ENCODE assay signal across 26 cellular contexts in the genomic region with DNA sequence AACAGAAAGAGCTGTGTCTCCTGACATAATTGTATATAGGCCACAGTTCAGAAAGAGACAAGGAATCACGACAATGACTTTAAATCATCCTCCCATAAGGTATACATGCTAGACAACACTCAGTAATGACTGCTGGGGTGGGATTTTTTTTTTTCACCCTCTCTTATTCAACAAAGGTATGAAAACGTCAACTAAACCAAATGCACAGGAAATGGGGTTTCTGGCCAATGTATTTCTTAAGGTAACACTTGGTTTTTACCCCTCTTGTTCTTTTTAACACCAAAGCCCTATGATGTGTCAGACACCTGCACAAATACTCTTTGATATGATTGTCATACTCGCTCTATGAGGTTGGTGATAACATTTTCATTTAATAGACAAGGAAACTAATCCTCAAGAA.
DNase-seq lines count a peak whose midpoint lies in the region; ATAC-seq, FAIRE-seq and TF ChIP-seq lines count a peak whose summit lies in the region.
"Had no signal": no experiment of that assay in that cellular context is flagged by ENCODE, and none has a peak within 500 bp of the region (broad histone marks: within the 10 kb centered on the region; RNA-seq: fewer than 3 reads in every experiment).

No MANE protein-coding gene starts in this region.

- TF ChIP-seq POLR2A in Peyer's patch (IDR thresholded peaks at IDR 0.05) (no peak), thyroid gland (IDR thresholded peaks at IDR 0.05) (no peak)

- no peaks in the 10 kb centered on the region for H3K36me3 ChIP-seq in Peyer's patch
- no peaks in the 10 kb centered on the region for H3K36me3 ChIP-seq in small intestine (ENCODE audit: control insufficient read depth in 2 of 2, insufficient read depth in 2 of 2, low read length in 2 of 2)
- no peaks in the 10 kb centered on the region for H3K36me3 ChIP-seq in HAP-1 (replicated peaks)
- H3K36me3 ChIP-seq in thyroid gland: no peaks in the 10 kb centered on the region
- H3K36me3 ChIP-seq: BE2C, ovary, right atrium auricular region had no signal

- H3K4me3 ChIP-seq in Peyer's patch (no peak overlapping the region), small intestine (ENCODE audit: low read depth in 1 of 2, low read length in 2 of 2) (no peak overlapping the region), HAP-1 (no peak overlapping the region), thyroid gland (replicated peaks in 1 of 3) (no peak overlapping the region)
- H3K4me3 ChIP-seq: ovary, right atrium auricular region had no signal

- no peaks in the 10 kb centered on the region for H3K27me3 ChIP-seq in Peyer's patch
- H3K27me3 ChIP-seq in small intestine (ENCODE audit: control insufficient read depth in 2 of 2, insufficient read depth in 2 of 2, low read length in 2 of 2): no peaks in the 10 kb centered on the region
- H3K27me3 ChIP-seq in HAP-1 (ENCODE audit: low read depth): no peaks in the 10 kb centered on the region
- H3K27me3 ChIP-seq in thyroid gland: no peaks in the 10 kb centered on the region
- H3K27me3 ChIP-seq: BE2C, ovary, right atrium auricular region had no signal

- H3K9me3 ChIP-seq in Peyer's patch: no peaks in the 10 kb centered on the region
- H3K9me3 ChIP-seq in small intestine (ENCODE audit: control insufficient read depth, low read depth): no peaks in the 10 kb centered on the region
- no peaks in the 10 kb centered on the region for H3K9me3 ChIP-seq in HAP-1
- H3K9me3 ChIP-seq in thyroid gland: no peaks in the 10 kb centered on the region
- H3K9me3 ChIP-seq: BE2C, ovary had no signal

- no peak for TF ChIP-seq CTCF in Peyer's patch (IDR thresholded peaks at IDR 0.05)
- TF ChIP-seq CTCF in mesothelial cell of epicardium (IDR thresholded peaks at IDR 0.05; ENCODE audit: unreplicated experiment): no peak
- TF ChIP-seq CTCF in thyroid gland (IDR thresholded peaks at IDR 0.05): no peak

- no peak for FAIRE-seq in small intestine (lab: Jason Lieb, UNC)
- FAIRE-seq: GM19239, HTR-8/SVneo had no signal

- peaks cover 14% of the 10 kb centered on the region for H3K36me3 Mint-ChIP-seq in activated CD4-positive, alpha-beta T cell treated with anti-CD3 and anti-CD28 coated beads, Interleukin-2, amount 10 ng/mL, durations not matched to agents 7 days and 5 days (ENCODE audit: low read depth)
- peaks cover 3% of the 10 kb centered on the region for H3K36me3 Mint-ChIP-seq in effector memory CD8-positive, alpha-beta T cell (ENCODE audit: insufficient read depth)
- no peaks in the 10 kb centered on the region for H3K36me3 Mint-ChIP-seq in mesothelial cell of epicardium

- POLR2A ChIA-PET in activated CD4-positive, alpha-beta T cell treated with anti-CD3 and anti-CD28 coated beads, Interleukin-2, amount 10 ng/mL, durations not matched to agents 7 days and 5 days (lab: Charles Lee): no interaction called here

- in situ Hi-C loops in HAP-1 (cut with MboI; ENCODE audit: low sequenced_read_pairs): no loop called here

- H3K4me3 Mint-ChIP-seq in activated CD4-positive, alpha-beta T cell treated with anti-CD3 and anti-CD28 coated beads, Interleukin-2, amount 10 ng/mL, durations not matched to agents 7 days and 5 days: no peak overlapping the region
- H3K4me3 Mint-ChIP-seq in effector memory CD8-positive, alpha-beta T cell: peak overlapping the region; percentile 24 to 75
- no peak overlapping the region for H3K4me3 Mint-ChIP-seq in mesothelial cell of epicardium
- H3K4me3 Mint-ChIP-seq: brain, HFFc6, naive B cell had no signal

- peak overlapping the region; percentile 48 for H3K27ac Mint-ChIP-seq in activated CD4-positive, alpha-beta T cell treated with anti-CD3 and anti-CD28 coated beads, Interleukin-2, amount 10 ng/mL, durations not matched to agents 7 days and 5 days
- peak overlapping the region; percentile 88 to 99 for H3K27ac Mint-ChIP-seq in effector memory CD8-positive, alpha-beta T cell
- no peak overlapping the region for H3K27ac Mint-ChIP-seq in mesothelial cell of epicardium
- H3K27ac Mint-ChIP-seq: brain, HFFc6, naive B cell had no signal

- no peaks in the 10 kb centered on the region for H3K4me1 ChIP-seq in Peyer's patch
- H3K4me1 ChIP-seq in small intestine (ENCODE audit: control insufficient read depth in 2 of 2, insufficient read depth in 1 of 2, low read depth in 1 of 2, low read length in 1 of 2): no peaks in the 10 kb centered on the region
- no peaks in the 10 kb centered on the region for H3K4me1 ChIP-seq in HAP-1
- H3K4me1 ChIP-seq in thyroid gland: no peaks in the 10 kb centered on the region
- H3K4me1 ChIP-seq: BE2C, right atrium auricular region had no signal

- intact Hi-C loops in thyroid gland (cut with DNase I): no loop called here

- peaks cover 12% of the 10 kb centered on the region for H3K27me3 Mint-ChIP-seq in activated CD4-positive, alpha-beta T cell treated with anti-CD3 and anti-CD28 coated beads, Interleukin-2, amount 10 ng/mL, durations not matched to agents 7 days and 5 days
- peaks cover 0 to 9% of the 10 kb centered on the region in 2 donors for H3K27me3 Mint-ChIP-seq in effector memory CD8-positive, alpha-beta T cell
- peaks cover 6% of the 10 kb centered on the region for H3K27me3 Mint-ChIP-seq in mesothelial cell of epicardium (ENCODE audit: low read depth)

- CTCF ChIA-PET in activated CD4-positive, alpha-beta T cell treated with anti-CD3 and anti-CD28 coated beads, Interleukin-2, amount 10 ng/mL, durations not matched to agents 7 days and 5 days (lab: Charles Lee): no interaction called here

- no peak for DNase-seq in activated CD4-positive, alpha-beta T cell treated with anti-CD3 and anti-CD28 coated beads, Interleukin-2, amount 10 ng/mL, durations not matched to agents 7 days and 5 days
- no peak for DNase-seq in activated CD4-positive, alpha-beta T cell treated with anti-CD3 and anti-CD28 coated beads for 4 hours
- DNase-seq in Peyer's patch: no peak
- DNase-seq in effector memory CD8-positive, alpha-beta T cell: peak; percentile 20 to 46 (median 26)
- peak; percentile 17 for DNase-seq in small intestine
- DNase-seq in HAP-1 (ENCODE audit: low spot score in 2 of 2): no peak
- no peak for DNase-seq in mesothelial cell of epicardium (ENCODE audit: low spot score in 2 of 2, unreplicated experiment in 2 of 2)
- no peak for DNase-seq in thyroid gland
- DNase-seq: activated CD4-positive, alpha-beta T cell treated with anti-CD3 and anti-CD28 coated beads, Interleukin-2, amount 50 U/mL, for 48 hours; BE2C; Calu3; effector memory CD4-positive, alpha-beta T cell; HFFc6; Karpas-422; mammary epithelial cell; naive B cell; NCI-H187; NCI-H226; NCI-H82; ovary; SHP77; stimulated activated CD4-positive, alpha-beta T cell treated with anti-CD3 and anti-CD28 coated beads, Interleukin-4, amount 100 ng/mL, for 4 hours had no signal

- H3K27ac ChIP-seq in Peyer's patch (peak overlapping the region in 3 of 4 donors; percentile 1 to 59 (median 16)), small intestine (ENCODE audit: low read depth in 1 of 2, low read length in 1 of 2) (peak overlapping the region in 1 of 2 donors; percentile 55), thyroid gland (no peak overlapping the region)
- H3K27ac ChIP-seq: ovary, right atrium auricular region had no signal

- peak; percentile 85 for ATAC-seq in effector memory CD8-positive, alpha-beta T cell (replicated peaks)

- WGBS in small intestine, 3 donors: 61 to 73% (median 71%) methylated on average over 3 of the region's 3 CpGs
- 82 to 85% methylated on average over 3 of the region's 3 CpGs for WGBS in thyroid gland, 2 donors

- H3K9me3 Mint-ChIP-seq in activated CD4-positive, alpha-beta T cell treated with anti-CD3 and anti-CD28 coated beads, Interleukin-2, amount 10 ng/mL, durations not matched to agents 7 days and 5 days: peaks cover 8% of the 10 kb centered on the region
- H3K9me3 Mint-ChIP-seq in effector memory CD8-positive, alpha-beta T cell: peaks cover 0 to 6% of the 10 kb centered on the region in 2 donors
- H3K9me3 Mint-ChIP-seq in mesothelial cell of epicardium: peaks cover 22% of the 10 kb centered on the region

- peaks cover 27% of the 10 kb centered on the region for H3K4me1 Mint-ChIP-seq in activated CD4-positive, alpha-beta T cell treated with anti-CD3 and anti-CD28 coated beads, Interleukin-2, amount 10 ng/mL, durations not matched to agents 7 days and 5 days
- H3K4me1 Mint-ChIP-seq in effector memory CD8-positive, alpha-beta T cell (ENCODE audit: low read depth in 2 of 2): peaks cover 19 to 30% of the 10 kb centered on the region in 2 donors
- H3K4me1 Mint-ChIP-seq in mesothelial cell of epicardium: no peaks in the 10 kb centered on the region
- H3K4me1 Mint-ChIP-seq: brain, naive B cell had no signal

Comparison
In these comparisons a context has a peak if more than half of its experiments do, and no peak if none do; other contexts are left out.
1. DNase-seq: peak in effector memory CD8-positive, alpha-beta T cell (3 of 3) and small intestine (single experiment); none in activated CD4-positive, alpha-beta T cell treated with anti-CD3 and anti-CD28 coated beads, Interleukin-2, amount 10 ng/mL, durations not matched to agents 7 days and 5 days (single experiment), activated CD4-positive, alpha-beta T cell treated with anti-CD3 and anti-CD28 coated beads for 4 hours (0 of 2), Peyer's patch (0 of 3), HAP-1 (0 of 2), mesothelial cell of epicardium (0 of 2) and thyroid gland (0 of 2).
2. H3K4me3 Mint-ChIP-seq: peak in effector memory CD8-positive, alpha-beta T cell (2 of 2); none in activated CD4-positive, alpha-beta T cell treated with anti-CD3 and anti-CD28 coated beads, Interleukin-2, amount 10 ng/mL, durations not matched to agents 7 days and 5 days (single experiment) and mesothelial cell of epicardium (single experiment).
3. H3K27ac ChIP-seq: peak in Peyer's patch (3 of 4); none in thyroid gland (0 of 3).